In genomic region chr17:57034807-57035754, GRCh38 we compare ENCODE assay signal across 25 cellular contexts. TPM values are rescaled to one million over a fixed set of nuclear protein-coding genes. Genes with fewer than 3 reads are reported as not detected.
DNase-seq lines count a peak whose midpoint lies in the region; ATAC-seq and TF ChIP-seq lines count a peak whose summit lies in the region.
"Had no signal": no experiment of that assay in that cellular context is flagged by ENCODE, and none has a peak within 500 bp of the region (broad histone marks: within the 10 kb centered on the region; RNA-seq: fewer than 3 reads in every experiment).

No MANE protein-coding gene starts in this region.

- no peak for TF ChIP-seq POLR2A in heart left ventricle (IDR thresholded peaks at IDR 0.05)
- no peak for TF ChIP-seq POLR2A in body of pancreas (IDR thresholded peaks at IDR 0.05)

- intact Hi-C loops in heart left ventricle (cut with DNase I) (loop anchor here in 1 of 10 donors (5.0 kb wide), 1 partner anchor 72 kb away; no protein-coding TSS in a partner anchor), Right ventricle myocardium inferior (cut with DNase I) (no loop called here), body of pancreas (cut with DNase I) (no loop called here)

- TF ChIP-seq CTCF in heart left ventricle (IDR thresholded peaks at IDR 0.05) (no peak), body of pancreas (IDR thresholded peaks at IDR 0.05) (no peak), thoracic aorta (IDR thresholded peaks at IDR 0.05) (no peak)

- H3K4me3 ChIP-seq in heart left ventricle (no peak overlapping the region), body of pancreas (no peak overlapping the region), thoracic aorta (no peak overlapping the region)
- H3K4me3 ChIP-seq: GM23248 had no signal

- H3K4me1 ChIP-seq in heart left ventricle (peaks cover 0 to 41% (median 13%) of the 10 kb centered on the region in 12 donors), body of pancreas (peaks cover 65% of the 10 kb centered on the region), thoracic aorta (ENCODE audit: control insufficient read depth in 1 of 2, low read depth in 2 of 2) (peaks cover 25 to 65% of the 10 kb centered on the region in 2 donors)

- H3K27ac ChIP-seq in heart left ventricle (peak overlapping the region in 9 of 12 donors; percentile 23 to 87 (median 61)), body of pancreas (peak overlapping the region; percentile 68 to 85 (median 72)), thoracic aorta (peak overlapping the region; percentile 42 to 54)
- H3K27ac ChIP-seq: GM23248 had no signal

- H3K36me3 ChIP-seq in heart left ventricle (no peaks in the 10 kb centered on the region), body of pancreas (replicated peaks in 1 of 2; ENCODE audit: insufficient read depth in 1 of 2, low read depth in 2 of 2) (no peaks in the 10 kb centered on the region), thoracic aorta (no peaks in the 10 kb centered on the region)

- DNase-seq in heart left ventricle (no peak), Right ventricle myocardium inferior (ENCODE audit: missing footprints) (no peak), body of pancreas (no peak), left lobe of liver (ENCODE audit: low spot score) (no peak), thoracic aorta (ENCODE audit: low spot score) (no peak), dedifferentiated amniotic fluid mesenchymal stem cell (ENCODE audit: extremely low spot score) (no peak)
- DNase-seq in effector CD4-positive, alpha-beta T cell = no peak
- DNase-seq: activated CD4-positive, CD25-positive, alpha-beta regulatory T cell treated with anti-CD3 and anti-CD28 coated beads, Interleukin-2, amount 50 U/mL, for 72 hours; activated CD8-positive, alpha-beta T cell treated with anti-CD3 and anti-CD28 coated beads, Interleukin-2, amount 10 ng/mL, durations not matched to agents 7 days and 5 days; activated gamma-delta T cell; activated T-cell treated with anti-CD3 and anti-CD28 coated beads for 4 hours; AML-193; CD8-positive, alpha-beta T cell; GF-D8; GM23248; KG1; mesendoderm; naive thymus-derived CD8-positive, alpha-beta T cell; NCI-H526; retina; stimulated activated CD4-positive, alpha-beta T cell treated with anti-CD3 and anti-CD28 coated beads, Interleukin-12 subunit alpha, Interleukin-12 subunit beta, amount 100 ng/mL, for 4 hours; stimulated activated CD4-positive, alpha-beta T cell treated with anti-CD3 and anti-CD28 coated beads, Interleukin-4, amount 100 ng/mL, for 24 hours; stimulated activated naive CD8-positive, alpha-beta T cell treated with anti-CD3 and anti-CD28 coated beads, Interleukin-15, Interleukin-2, amounts not matched to agents 100 U/mL and 50 U/mL, for 24 hours had no signal

- H3K27me3 ChIP-seq in heart left ventricle (peaks cover 0 to 11% (median 0%) of the 10 kb centered on the region in 9 donors), body of pancreas (no peaks in the 10 kb centered on the region), thoracic aorta (replicated peaks; ENCODE audit: insufficient read depth) (no peaks in the 10 kb centered on the region)

- H3K9me3 ChIP-seq in heart left ventricle (no peaks in the 10 kb centered on the region), body of pancreas (no peaks in the 10 kb centered on the region), thoracic aorta (no peaks in the 10 kb centered on the region)

- ATAC-seq in heart left ventricle (no peak), Right ventricle myocardium inferior (no peak), body of pancreas (no peak), left lobe of liver (peak; percentile 37), thoracic aorta (ENCODE audit: insufficient number of reproducible peaks, low FRiP score, low read depth) (no peak), HG03442 (IDR thresholded peaks at IDR 0.05; ENCODE audit: unreplicated experiment) (no peak)
- ATAC-seq: activated CD8-positive, alpha-beta T cell treated with anti-CD3 and anti-CD28 coated beads, Interleukin-2, amount 10 ng/mL, durations not matched to agents 7 days and 5 days; CD8-positive, alpha-beta T cell; naive thymus-derived CD8-positive, alpha-beta T cell; Panc1; stimulated activated naive CD8-positive, alpha-beta T cell treated with anti-CD3 and anti-CD28 coated beads, Interleukin-15, Interleukin-2, amounts not matched to agents 100 U/mL and 50 U/mL, for 24 hours had no signal

- WGBS in heart left ventricle, 4 donors = 78 to 81% (median 79%) methylated on average over 10 of the region's 10 CpGs
- WGBS in body of pancreas, 2 donors = 68 to 78% methylated on average over 10 of the region's 10 CpGs

RNA-seq across cellular contexts. Expression of gene AKAP1, which starts 50.0 kb away (rescaled TPM):
- total RNA-seq in heart left ventricle = 100 to 1,000 TPM in 8 of 9 donors, 10 to 100 TPM in 1; 77.4 to 240 (median 133) TPM
- polyA plus RNA-seq in heart left ventricle = 10 to 100 TPM; 55.8 to 63.4 TPM
- 226 TPM for total RNA-seq in Right ventricle myocardium inferior
- total RNA-seq in body of pancreas = 10 to 100 TPM; 24.4 to 48.5 TPM
- total RNA-seq in left lobe of liver = 60.0 TPM
- total RNA-seq in thoracic aorta = 100 to 1,000 TPM in 1 of 2 donors, 10 to 100 TPM in 1; 96.9 to 132 TPM

RNA-seq across cellular contexts. Expression of gene SCPEP1, which starts 57.1 kb away (rescaled TPM):
- total RNA-seq in heart left ventricle (100 to 1,000 TPM in 1 of 9 donors, 10 to 100 TPM in 8; 39.8 to 162 (median 58.0) TPM), Right ventricle myocardium inferior (93.8 TPM), body of pancreas (10 to 100 TPM; 27.0 to 57.7 TPM), left lobe of liver (11.6 TPM), thoracic aorta (100 to 1,000 TPM in 1 of 2 donors, 10 to 100 TPM in 1; 91.1 to 112 TPM)
- 10 to 100 TPM; 31.9 to 99.7 TPM for polyA plus RNA-seq in heart left ventricle
